3 cellular contexts compared by ENCODE assay signal in the genomic region with DNA sequence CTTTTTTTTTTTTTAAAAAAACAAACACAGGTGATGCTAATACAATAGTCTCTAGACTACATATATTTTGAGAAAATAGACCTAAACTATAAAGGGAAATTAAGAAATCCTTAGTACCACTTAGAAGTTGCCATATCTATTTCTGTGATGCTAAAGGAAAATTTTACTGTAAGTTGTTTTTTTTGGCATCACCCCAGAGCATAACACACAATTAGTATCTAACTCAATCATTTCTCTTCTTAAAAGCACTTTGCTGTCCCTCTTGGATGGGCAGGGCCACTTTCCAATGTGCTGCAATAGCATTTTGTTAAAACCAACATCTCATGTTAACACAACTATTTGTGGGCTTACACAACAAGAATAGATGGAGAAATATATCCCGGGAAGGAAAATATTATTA.
TF ChIP-seq lines count a peak whose summit lies in the region.

No MANE protein-coding gene starts in this region.

TF ChIP-seq in SK-N-SH treated with all-trans-retinoic acid at 6 μM for 48 hours, 23 proteins besides CTCF, POLR2A, EP300 and RAD21:
- TF ChIP-seq, protein P1, sequence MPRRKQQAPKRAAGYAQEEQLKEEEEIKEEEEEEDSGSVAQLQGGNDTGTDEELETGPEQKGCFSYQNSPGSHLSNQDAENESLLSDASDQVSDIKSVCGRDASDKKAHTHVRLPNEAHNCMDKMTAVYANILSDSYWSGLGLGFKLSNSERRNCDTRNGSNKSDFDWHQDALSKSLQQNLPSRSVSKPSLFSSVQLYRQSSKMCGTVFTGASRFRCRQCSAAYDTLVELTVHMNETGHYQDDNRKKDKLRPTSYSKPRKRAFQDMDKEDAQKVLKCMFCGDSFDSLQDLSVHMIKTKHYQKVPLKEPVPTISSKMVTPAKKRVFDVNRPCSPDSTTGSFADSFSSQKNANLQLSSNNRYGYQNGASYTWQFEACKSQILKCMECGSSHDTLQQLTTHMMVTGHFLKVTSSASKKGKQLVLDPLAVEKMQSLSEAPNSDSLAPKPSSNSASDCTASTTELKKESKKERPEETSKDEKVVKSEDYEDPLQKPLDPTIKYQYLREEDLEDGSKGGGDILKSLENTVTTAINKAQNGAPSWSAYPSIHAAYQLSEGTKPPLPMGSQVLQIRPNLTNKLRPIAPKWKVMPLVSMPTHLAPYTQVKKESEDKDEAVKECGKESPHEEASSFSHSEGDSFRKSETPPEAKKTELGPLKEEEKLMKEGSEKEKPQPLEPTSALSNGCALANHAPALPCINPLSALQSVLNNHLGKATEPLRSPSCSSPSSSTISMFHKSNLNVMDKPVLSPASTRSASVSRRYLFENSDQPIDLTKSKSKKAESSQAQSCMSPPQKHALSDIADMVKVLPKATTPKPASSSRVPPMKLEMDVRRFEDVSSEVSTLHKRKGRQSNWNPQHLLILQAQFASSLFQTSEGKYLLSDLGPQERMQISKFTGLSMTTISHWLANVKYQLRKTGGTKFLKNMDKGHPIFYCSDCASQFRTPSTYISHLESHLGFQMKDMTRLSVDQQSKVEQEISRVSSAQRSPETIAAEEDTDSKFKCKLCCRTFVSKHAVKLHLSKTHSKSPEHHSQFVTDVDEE (CRISPR knock-in tag; IDR thresholded peaks at IDR 0.05) = no peak
- TF ChIP-seq ISL1 (CRISPR knock-in tag; IDR thresholded peaks at IDR 0.05) = peak; percentile 95

TF ChIP-seq in SK-N-SH, 30 proteins besides CTCF, POLR2A, EP300 and RAD21:
- TF ChIP-seq TEAD4 (IDR thresholded peaks at IDR 0.05; ENCODE audit: borderline replicate concordance, insufficient read depth) (no peak), FOSL2 (IDR thresholded peaks at IDR 0.05; ENCODE audit: borderline replicate concordance, low read depth) (no peak), CHD2 (IDR thresholded peaks at IDR 0.05; ENCODE audit: low read length, partially characterized antibody) (no peak), YY1 (IDR thresholded peaks at IDR 0.05; ENCODE audit: low read depth) (no peak)

TF ChIP-seq in HepG2, 621 proteins besides CTCF, POLR2A, EP300 and RAD21 (continued from another document):
- TF ChIP-seq SRY (CRISPR knock-in tag; IDR thresholded peaks at IDR 0.05) (no peak), REPIN1 (CRISPR knock-in tag; IDR thresholded peaks at IDR 0.05; ENCODE audit: borderline replicate concordance, low read depth) (no peak), ZXDC (CRISPR knock-in tag; IDR thresholded peaks at IDR 0.05) (no peak), ZBTB42 (CRISPR knock-in tag; IDR thresholded peaks at IDR 0.05) (no peak), EHMT2 (IDR thresholded peaks at IDR 0.05; ENCODE audit: borderline replicate concordance, low read depth, low read length) (no peak), ZNF720 (CRISPR knock-in tag; IDR thresholded peaks at IDR 0.05) (no peak), FOXM1 (CRISPR knock-in tag; IDR thresholded peaks at IDR 0.05) (no peak), ZFAT (CRISPR knock-in tag; conservative IDR thresholded peaks at IDR 0.05) (no peak), ZMYM3 (CRISPR knock-in tag; IDR thresholded peaks at IDR 0.05) (no peak), HHEX (CRISPR knock-in tag; IDR thresholded peaks at IDR 0.05) (no peak), MAZ (IDR thresholded peaks at IDR 0.05; ENCODE audit: borderline replicate concordance, low read depth, low read length) (no peak), MAZ (CRISPR knock-in tag; IDR thresholded peaks at IDR 0.05; ENCODE audit: low read depth) (no peak), ZNF800 (CRISPR knock-in tag; IDR thresholded peaks at IDR 0.05) (no peak), NCOA1 (CRISPR knock-in tag; IDR thresholded peaks at IDR 0.05) (no peak), ZNF773 (CRISPR knock-in tag; IDR thresholded peaks at IDR 0.05; ENCODE audit: borderline replicate concordance) (no peak), ZBED4 (CRISPR knock-in tag; IDR thresholded peaks at IDR 0.05; ENCODE audit: borderline replicate concordance) (no peak), SIX1 (CRISPR knock-in tag; IDR thresholded peaks at IDR 0.05; ENCODE audit: borderline replicate concordance) (no peak)
- TF ChIP-seq, protein P2, sequence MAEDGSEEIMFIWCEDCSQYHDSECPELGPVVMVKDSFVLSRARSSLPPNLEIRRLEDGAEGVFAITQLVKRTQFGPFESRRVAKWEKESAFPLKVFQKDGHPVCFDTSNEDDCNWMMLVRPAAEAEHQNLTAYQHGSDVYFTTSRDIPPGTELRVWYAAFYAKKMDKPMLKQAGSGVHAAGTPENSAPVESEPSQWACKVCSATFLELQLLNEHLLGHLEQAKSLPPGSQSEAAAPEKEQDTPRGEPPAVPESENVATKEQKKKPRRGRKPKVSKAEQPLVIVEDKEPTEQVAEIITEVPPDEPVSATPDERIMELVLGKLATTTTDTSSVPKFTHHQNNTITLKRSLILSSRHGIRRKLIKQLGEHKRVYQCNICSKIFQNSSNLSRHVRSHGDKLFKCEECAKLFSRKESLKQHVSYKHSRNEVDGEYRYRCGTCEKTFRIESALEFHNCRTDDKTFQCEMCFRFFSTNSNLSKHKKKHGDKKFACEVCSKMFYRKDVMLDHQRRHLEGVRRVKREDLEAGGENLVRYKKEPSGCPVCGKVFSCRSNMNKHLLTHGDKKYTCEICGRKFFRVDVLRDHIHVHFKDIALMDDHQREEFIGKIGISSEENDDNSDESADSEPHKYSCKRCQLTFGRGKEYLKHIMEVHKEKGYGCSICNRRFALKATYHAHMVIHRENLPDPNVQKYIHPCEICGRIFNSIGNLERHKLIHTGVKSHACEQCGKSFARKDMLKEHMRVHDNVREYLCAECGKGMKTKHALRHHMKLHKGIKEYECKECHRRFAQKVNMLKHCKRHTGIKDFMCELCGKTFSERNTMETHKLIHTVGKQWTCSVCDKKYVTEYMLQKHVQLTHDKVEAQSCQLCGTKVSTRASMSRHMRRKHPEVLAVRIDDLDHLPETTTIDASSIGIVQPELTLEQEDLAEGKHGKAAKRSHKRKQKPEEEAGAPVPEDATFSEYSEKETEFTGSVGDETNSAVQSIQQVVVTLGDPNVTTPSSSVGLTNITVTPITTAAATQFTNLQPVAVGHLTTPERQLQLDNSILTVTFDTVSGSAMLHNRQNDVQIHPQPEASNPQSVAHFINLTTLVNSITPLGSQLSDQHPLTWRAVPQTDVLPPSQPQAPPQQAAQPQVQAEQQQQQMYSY (CRISPR knock-in tag; IDR thresholded peaks at IDR 0.05) = no peak
